Comparison of ENCODE assay signal across 8 cellular contexts in genomic region chr17:7857724-7858486, GRCh38. TPM values are rescaled to one million over a fixed set of nuclear protein-coding genes. Genes with fewer than 3 reads are reported as not detected.
A peak's percentile ranks its signal among the peaks of the same experiment; 100 is the strongest.
DNase-seq lines count a peak whose midpoint lies in the region; ATAC-seq and TF ChIP-seq lines count a peak whose summit lies in the region.

Gene CYB5D1, plus strand, starts transcription at chr17:7858003. Its CDS starts 132 bp downstream, at chr17:7858135.

- intact Hi-C loops in cardiac septum (cut with DNase I) = loop anchor here (1.0 to 2.0 kb wide), 3 partner anchors 15 to 29 kb away; partner anchors contain the start of gene KDM6B

- peak within 1 kb of the TSS; percentile 62 for H3K18ac ChIP-seq in trophoblast cell (ENCODE audit: low read length)

- no peak for TF ChIP-seq CTCF in MM.1S (IDR thresholded peaks at IDR 0.05; ENCODE audit: low read length)
- no peak for TF ChIP-seq CTCF in SK-N-SH (IDR thresholded peaks at IDR 0.05)
- no peak for TF ChIP-seq CTCF in upper lobe of left lung (IDR thresholded peaks at IDR 0.05)

- peaks cover 7% of the 10 kb centered on the region for H3K36me3 Mint-ChIP-seq in activated naive CD8-positive, alpha-beta T cell treated with anti-CD3 and anti-CD28 coated beads for 36 hours

- H3K4me3 ChIP-seq in HAP-1 (peak within 1 kb of the TSS; percentile 63), MM.1S (ENCODE audit: low read length) (peak within 1 kb of the TSS; percentile 88), SK-N-SH (ENCODE audit: low read depth in 2 of 2, low read length in 1 of 2) (peak within 1 kb of the TSS; percentile 72 to 77), trophoblast cell (ENCODE audit: low read depth, low read length) (peak within 1 kb of the TSS; percentile 79), upper lobe of left lung (peak within 1 kb of the TSS; percentile 49 to 76 (median 62))

- H3K27ac ChIP-seq in MM.1S (ENCODE audit: low read length) (peak within 1 kb of the TSS; percentile 85), SK-N-SH (ENCODE audit: low read depth in 2 of 2, low read length in 1 of 2) (peak within 1 kb of the TSS; percentile 93 to 100), trophoblast cell (ENCODE audit: low read depth, low read length) (peak within 1 kb of the TSS; percentile 97), upper lobe of left lung (peak within 1 kb of the TSS; percentile 90 to 97 (median 92))

- TF ChIP-seq EP300 in SK-N-SH (IDR thresholded peaks at IDR 0.05; ENCODE audit: borderline replicate concordance in 1 of 2, low read depth in 1 of 2, low read length in 1 of 2) (no peak), upper lobe of left lung (IDR thresholded peaks at IDR 0.05) (no peak)

- H3K79me2 ChIP-seq in MM.1S (ENCODE audit: low read length) (peaks cover 27% of the 10 kb centered on the region), SK-N-SH (ENCODE audit: insufficient read depth) (peaks cover 17% of the 10 kb centered on the region; the same call in 1 of the 2 replicates), trophoblast cell (ENCODE audit: control insufficient read depth, insufficient read depth, low read length, poor library complexity) (peaks cover 2% of the 10 kb centered on the region)

- CTCF ChIA-PET in SK-N-SH (lab: Yijun Ruan, JAX) = interaction anchor here (0.6 to 9.9 kb wide), 19 partner anchors 12 to 202 kb away, joined by 3 to 143 read pairs (median 5); partner anchors contain the start of genes KDM6B, TP53 and WRAP53

- no peak within 1 kb of the TSS for H3K23ac ChIP-seq in trophoblast cell (ENCODE audit: low read length)

- H2AK5ac ChIP-seq in trophoblast cell (ENCODE audit: low read length) = no peak within 1 kb of the TSS

- H2BK5ac ChIP-seq in trophoblast cell (ENCODE audit: low read depth, low read length, poor library complexity) = peak within 1 kb of the TSS; percentile 89

- H3K9me2 ChIP-seq in MM.1S (replicated peaks; ENCODE audit: insufficient read depth, low read length) (no peaks in the 10 kb centered on the region), SK-N-SH (no peaks in the 10 kb centered on the region)

- peak within 1 kb of the TSS; percentile 81 for H4K12ac ChIP-seq in trophoblast cell (ENCODE audit: low read depth, low read length)

- H4K20me1 ChIP-seq in MM.1S (ENCODE audit: insufficient read depth, low read length) (no peaks in the 10 kb centered on the region), SK-N-SH (ENCODE audit: insufficient read depth) (no peaks in the 10 kb centered on the region; the same call in 1 of the 2 replicates)

- H3K4me1 Mint-ChIP-seq in activated naive CD8-positive, alpha-beta T cell treated with anti-CD3 and anti-CD28 coated beads for 36 hours = peaks cover 24% of the 10 kb centered on the region

- H3K36me3 ChIP-seq in ES-I3 (ENCODE audit: insufficient read depth, low read length) (no peaks in the 10 kb centered on the region), HAP-1 (replicated peaks) (peaks cover 12% of the 10 kb centered on the region), MM.1S (replicated peaks; ENCODE audit: insufficient read depth, low read length) (no peaks in the 10 kb centered on the region), SK-N-SH (replicated peaks in 1 of 2; ENCODE audit: control insufficient read depth in 1 of 2, insufficient read depth in 2 of 2, low read length in 1 of 2) (peaks cover 3 to 41% of the 10 kb centered on the region in 2 experiments), trophoblast cell (ENCODE audit: control insufficient read depth in 1 of 2, insufficient read depth in 2 of 2, low read length in 2 of 2) (peaks cover 19 to 20% of the 10 kb centered on the region in 2 experiments), upper lobe of left lung (peaks cover 0 to 20% (median 14%) of the 10 kb centered on the region in 4 donors)

- peaks cover 7% of the 10 kb centered on the region; the same call in 1 of the 2 replicates for H3K4me1 ChIP-seq in ES-I3 (ENCODE audit: insufficient read depth, low read length)
- peaks cover 21% of the 10 kb centered on the region for H3K4me1 ChIP-seq in HAP-1
- peaks cover 15% of the 10 kb centered on the region; the same call in 1 of the 2 replicates for H3K4me1 ChIP-seq in MM.1S (ENCODE audit: low read length)
- peaks cover 23 to 34% of the 10 kb centered on the region in 2 experiments; a peak in 3 of 4 replicates for H3K4me1 ChIP-seq in SK-N-SH (ENCODE audit: control insufficient read depth in 1 of 2, insufficient read depth in 2 of 2, low read depth in 1 of 2, low read length in 1 of 2)
- H3K4me1 ChIP-seq in trophoblast cell (ENCODE audit: control insufficient read depth in 1 of 2, insufficient read depth in 2 of 2, low read length in 2 of 2) = peaks cover 18 to 31% of the 10 kb centered on the region in 2 experiments
- peaks cover 33 to 42% (median 35%) of the 10 kb centered on the region in 4 donors for H3K4me1 ChIP-seq in upper lobe of left lung

- peak within 1 kb of the TSS; percentile 96 for H4K8ac ChIP-seq in trophoblast cell (ENCODE audit: low read depth, low read length)

- POLR2A ChIA-PET in SK-N-SH (lab: Yijun Ruan, JAX) = interaction anchor here (0.6 to 1.9 kb wide), 13 partner anchors 13 to 171 kb away, joined by 3 to 17 read pairs (median 4); partner anchors contain the start of genes KDM6B, RNF227 and TP53

- H2BK12ac ChIP-seq in trophoblast cell (ENCODE audit: low read length) = no peak within 1 kb of the TSS

- WGBS in SK-N-SH (ENCODE audit: low lambda C conversion rate) = under 1% methylated on average over 36 of the region's 48 CpGs
- no CpG with 5 or more reads among the region's 48 CpGs for WGBS in trophoblast cell (ENCODE audit: extremely low coverage, insufficient coverage, insufficient read length)
- 7 to 14% methylated on average over 39 to 48 of the region's 48 CpGs for WGBS in upper lobe of left lung, 2 donors

- H3K27me3 Mint-ChIP-seq in activated naive CD8-positive, alpha-beta T cell treated with anti-CD3 and anti-CD28 coated beads for 36 hours = no peaks in the 10 kb centered on the region

- DNase-seq in HAP-1 (ENCODE audit: low spot score in 2 of 2) (peak; percentile 93), MM.1S (peak; percentile 95), SK-N-SH (peak; percentile 80), cardiac septum (ENCODE audit: low spot score) (peak; percentile 94), trophoblast cell (peak; percentile 80 to 91), upper lobe of left lung (peak; percentile 87 to 89)
- peak; percentile 85 for DNase-seq in activated naive CD8-positive, alpha-beta T cell treated with anti-CD3 and anti-CD28 coated beads for 36 hours

- TF ChIP-seq POLR2A in upper lobe of left lung (IDR thresholded peaks at IDR 0.05) = peak in 2 of 4 donors; percentile 31 to 57

- no peak for TF ChIP-seq RAD21 in SK-N-SH (IDR thresholded peaks at IDR 0.05; ENCODE audit: low read length)

- H3K9me3 ChIP-seq in ES-I3 (ENCODE audit: control insufficient read depth, insufficient read depth, low read length) = no peaks in the 10 kb centered on the region
- H3K9me3 ChIP-seq in HAP-1 = no peaks in the 10 kb centered on the region
- no peaks in the 10 kb centered on the region for H3K9me3 ChIP-seq in MM.1S (replicated peaks; ENCODE audit: insufficient read depth, low read length)
- H3K9me3 ChIP-seq in SK-N-SH = no peaks in the 10 kb centered on the region
- peaks cover 3% of the 10 kb centered on the region for H3K9me3 ChIP-seq in trophoblast cell (ENCODE audit: insufficient read depth, low read depth, low read length)
- no peaks in the 10 kb centered on the region for H3K9me3 ChIP-seq in upper lobe of left lung

- peaks cover 19% of the 10 kb centered on the region for H3K79me1 ChIP-seq in trophoblast cell (ENCODE audit: low read length)

- H3K4me3 Mint-ChIP-seq in activated naive CD8-positive, alpha-beta T cell treated with anti-CD3 and anti-CD28 coated beads for 36 hours = no peak within 1 kb of the TSS

- peak within 1 kb of the TSS; percentile 92 for H3K9ac ChIP-seq in ES-I3 (ENCODE audit: low read depth, low read length)
- H3K9ac ChIP-seq in MM.1S (ENCODE audit: low read length) = peak within 1 kb of the TSS; percentile 86
- peak within 1 kb of the TSS; percentile 79 for H3K9ac ChIP-seq in SK-N-SH
- H3K9ac ChIP-seq in trophoblast cell (ENCODE audit: low read length) = peak within 1 kb of the TSS; percentile 98

- peak within 1 kb of the TSS; percentile 98 for H3K4me2 ChIP-seq in MM.1S (ENCODE audit: low read depth, low read length)
- peak within 1 kb of the TSS; percentile 91 for H3K4me2 ChIP-seq in SK-N-SH
- peak within 1 kb of the TSS; percentile 78 for H3K4me2 ChIP-seq in trophoblast cell (ENCODE audit: low read length)

- H3K27me3 ChIP-seq in HAP-1 (ENCODE audit: low read depth) = no peaks in the 10 kb centered on the region
- no peaks in the 10 kb centered on the region for H3K27me3 ChIP-seq in MM.1S (replicated peaks; ENCODE audit: insufficient read depth, low read length)
- H3K27me3 ChIP-seq in SK-N-SH (ENCODE audit: insufficient read depth) = no peaks in the 10 kb centered on the region
- no peaks in the 10 kb centered on the region for H3K27me3 ChIP-seq in trophoblast cell (ENCODE audit: insufficient read depth, low read length)
- no peaks in the 10 kb centered on the region for H3K27me3 ChIP-seq in upper lobe of left lung

- in situ Hi-C loops in HAP-1 (cut with MboI; ENCODE audit: low sequenced_read_pairs) = no loop called here

- peak within 1 kb of the TSS; percentile 75 for H2BK120ac ChIP-seq in trophoblast cell (ENCODE audit: insufficient read depth, low read length, poor library complexity)

- H3K27ac Mint-ChIP-seq in activated naive CD8-positive, alpha-beta T cell treated with anti-CD3 and anti-CD28 coated beads for 36 hours = no peak within 1 kb of the TSS

- peak; percentile 81 to 86 for ATAC-seq in upper lobe of left lung (ENCODE audit: low FRiP score in 2 of 2)

- H3K4ac ChIP-seq in trophoblast cell (ENCODE audit: low read depth, low read length) = peak within 1 kb of the TSS; percentile 24

- peak within 1 kb of the TSS; percentile 82 for H3K14ac ChIP-seq in trophoblast cell (ENCODE audit: low read length)

- H3F3A ChIP-seq in MM.1S (ENCODE audit: insufficient read depth, low read length) = peaks cover 10% of the 10 kb centered on the region; the same call in 1 of the 2 replicates
- peaks cover 16% of the 10 kb centered on the region for H3F3A ChIP-seq in SK-N-SH (replicated peaks; ENCODE audit: insufficient read depth)

- H3K9me3 Mint-ChIP-seq in activated naive CD8-positive, alpha-beta T cell treated with anti-CD3 and anti-CD28 coated beads for 36 hours = no peaks in the 10 kb centered on the region

- H4K91ac ChIP-seq in trophoblast cell (ENCODE audit: low read depth, low read length) = peak within 1 kb of the TSS; percentile 92

- peak within 1 kb of the TSS; percentile 93 for H2AFZ ChIP-seq in MM.1S (ENCODE audit: low read length)
- H2AFZ ChIP-seq in SK-N-SH (ENCODE audit: low read depth) = peak within 1 kb of the TSS; percentile 73
- peak within 1 kb of the TSS; percentile 86 for H2AFZ ChIP-seq in trophoblast cell (ENCODE audit: insufficient read depth, low read length, poor library complexity)

TF ChIP-seq in SK-N-SH, 30 proteins besides CTCF, POLR2A, EP300 and RAD21 (continues in another document):
- peak; percentile 90 for TF ChIP-seq MXI1 (IDR thresholded peaks at IDR 0.05; ENCODE audit: low read depth, low read length)

RNA-seq across cellular contexts. Expression of gene CYB5D1, which starts in this region (rescaled TPM):
- 8.8 and 9.8 TPM in 2 replicates for polyA plus RNA-seq in SK-N-SH (2012; rRNA removed)
- polyA plus RNA-seq in SK-N-SH (2012; cell fraction: cytosol; rRNA removed) = 8.5 and 9.4 TPM in 2 replicates
- 11.6 and 16.8 TPM in 2 replicates for polyA plus RNA-seq in SK-N-SH (2012; cell fraction: nucleus; rRNA removed)
- 10 to 100 TPM; 18.6 to 20.1 TPM for total RNA-seq in activated naive CD8-positive, alpha-beta T cell treated with anti-CD3 and anti-CD28 coated beads for 36 hours
- 12.2 TPM for total RNA-seq in cardiac septum
- 5.2 and 5.7 TPM in 2 replicates for polyA plus RNA-seq in trophoblast cell (2013)
- total RNA-seq in upper lobe of left lung = 10 to 100 TPM in 2 of 6 donors, 1 to 10 TPM in 4; 5.2 to 12.4 (median 7.3) TPM

Comparison
In these comparisons a context has a peak if more than half of its experiments do, and no peak if none do; other contexts are left out.
1. Peak in every context shown above with its lines: DNase-seq, ATAC-seq, H3K4me3 ChIP-seq and H3K27ac ChIP-seq.